8 cellular contexts compared by ENCODE assay signal in the genomic region with DNA sequence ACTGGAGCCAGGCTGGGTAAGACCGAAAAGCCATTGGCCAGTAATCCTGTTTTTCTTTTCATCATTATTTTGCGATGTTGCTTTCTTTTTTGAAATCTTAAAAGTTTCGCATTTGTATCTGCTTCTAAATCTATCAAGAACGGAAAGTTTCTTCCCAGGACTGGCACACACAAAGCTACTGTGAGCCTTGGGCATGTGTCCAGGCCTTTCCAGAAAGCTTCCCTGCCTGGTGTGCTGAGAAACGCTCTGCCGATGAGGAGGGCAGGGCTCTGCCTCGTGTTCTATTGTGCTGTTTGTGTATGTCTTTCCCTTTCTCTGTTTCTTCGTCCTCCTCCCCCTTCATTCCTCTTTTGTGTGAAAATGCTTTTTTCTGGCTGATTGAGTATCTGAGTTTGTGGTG.
DNase-seq lines count a peak whose midpoint lies in the region; ATAC-seq and TF ChIP-seq lines count a peak whose summit lies in the region.

No MANE protein-coding gene starts in this region.

- H3K4me1 ChIP-seq in gastrocnemius medialis, result peaks cover 19 to 37% of the 10 kb centered on the region in 2 donors

- peak overlapping the region; percentile 93 for H3K27ac ChIP-seq in cingulate gyrus (ENCODE audit: low read depth, low read length)
- H3K27ac ChIP-seq in gastrocnemius medialis, result peak overlapping the region; percentile 14 to 58 (median 23)

- ATAC-seq in left colon, result no peak
- peak; percentile 51 to 54 for ATAC-seq in gastrocnemius medialis
- ATAC-seq in HG03095 (IDR thresholded peaks at IDR 0.05; ENCODE audit: unreplicated experiment), result no peak
- no peak for ATAC-seq in HG02623 (IDR thresholded peaks at IDR 0.05; ENCODE audit: unreplicated experiment)
- no peak for ATAC-seq in HG03280 (IDR thresholded peaks at IDR 0.05; ENCODE audit: unreplicated experiment)

- H3K4me3 ChIP-seq in gastrocnemius medialis, result peak overlapping the region in 1 of 4 donors; percentile 3

- TF ChIP-seq POLR2A in gastrocnemius medialis (IDR thresholded peaks at IDR 0.05), result no peak

- no peaks in the 10 kb centered on the region for H3K9me3 ChIP-seq in gastrocnemius medialis

- DNase-seq in G401 (ENCODE audit: low spot score) (peak; percentile 67), left colon (peak; percentile 30 to 47), gastrocnemius medialis (no peak), NCI-H2029 (lab: John Stamatoyannopoulos, UW) (no peak)

- H3K36me3 ChIP-seq in gastrocnemius medialis, result no peaks in the 10 kb centered on the region

- in situ Hi-C loops in G401 (cut with HindIII; ENCODE audit: low sequenced_read_pairs) (no loop called here), gastrocnemius medialis (cut with MboI; ENCODE audit: low sequenced_read_pairs in 4 of 4) (loop anchor here in 1 of 4 donors (25.0 kb wide), 1 partner anchor 415 kb away; a partner anchor contains a TSS)

- intact Hi-C loops in left colon (cut with DNase I, micrococcal nuclease), result no loop called here
- intact Hi-C loops in gastrocnemius medialis (cut with DNase I; ENCODE audit: low total_unique reads), result no loop called here

- H3K27me3 ChIP-seq in gastrocnemius medialis, result no peaks in the 10 kb centered on the region

- TF ChIP-seq CTCF in gastrocnemius medialis (IDR thresholded peaks at IDR 0.05 in 4 of 5, conservative IDR thresholded peaks at IDR 0.05 in 1 of 5), result no peak

Comparison
In these comparisons a context has a peak if more than half of its experiments do, and no peak if none do; other contexts are left out.
1. DNase-seq: peak in G401 (single experiment) and left colon (2 of 2); none in gastrocnemius medialis (0 of 2) and NCI-H2029 (single experiment).
2. ATAC-seq: peak in gastrocnemius medialis (2 of 2); none in left colon (single experiment), HG03095 (single experiment), HG02623 (single experiment) and HG03280 (single experiment).